Comparison of ENCODE assay signal across 14 cellular contexts in the genomic region with DNA sequence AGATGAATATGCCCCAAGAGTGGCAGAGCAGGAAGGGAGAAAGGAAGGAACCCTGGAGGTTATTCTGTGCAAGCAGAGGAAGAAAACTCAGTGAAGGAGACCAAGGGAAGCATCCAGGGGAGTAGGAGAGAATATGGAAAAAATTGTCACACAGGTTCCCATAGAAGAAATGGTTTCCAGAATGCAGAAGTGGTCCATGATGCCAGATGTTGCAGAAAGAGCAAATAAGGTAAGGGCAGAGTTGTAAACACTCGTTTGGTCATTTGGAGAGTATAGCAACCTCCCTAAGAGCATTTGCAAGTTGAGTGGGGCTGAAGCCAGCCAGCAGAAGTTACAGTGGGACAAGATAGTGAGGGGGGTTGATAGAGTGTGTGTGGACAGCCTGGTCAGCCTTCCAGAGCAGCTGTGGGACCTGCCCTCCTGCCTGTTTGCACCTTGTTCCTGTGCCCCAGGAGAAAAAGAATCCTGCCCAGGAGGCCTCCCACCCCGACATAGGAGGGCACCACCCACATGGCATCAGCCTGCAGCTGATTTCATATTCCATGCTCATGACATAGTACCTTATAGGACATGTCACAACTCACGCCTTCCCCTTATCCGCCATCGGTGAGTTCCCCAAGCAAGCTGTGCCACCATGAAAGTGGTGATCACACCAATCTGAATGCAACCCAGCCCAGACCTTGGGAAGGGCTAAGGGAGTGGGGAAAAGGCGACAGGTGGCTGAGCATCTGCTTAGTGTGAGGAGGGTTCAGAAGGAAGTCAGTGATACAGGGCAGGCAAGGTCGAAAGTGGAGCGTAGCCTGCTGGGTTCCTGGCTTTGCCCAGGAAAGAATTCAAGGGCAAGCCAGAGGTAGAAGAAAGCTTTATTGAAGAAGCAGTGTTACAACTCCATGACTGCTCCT. TPM values are rescaled to one million over a fixed set of nuclear protein-coding genes. Genes with fewer than 3 reads are reported as not detected.
"Had no signal": no experiment of that assay in that cellular context is flagged by ENCODE, and none has a peak within 500 bp of the region (broad histone marks: within the 10 kb centered on the region; RNA-seq: fewer than 3 reads in every experiment).

No MANE protein-coding gene starts in this region.

- H3K27ac ChIP-seq: thyroid gland had no signal

- H3K4me3 Mint-ChIP-seq: activated naive CD4-positive, alpha-beta T cell treated with anti-CD3 and anti-CD28 coated beads, Interleukin-2, amount 50 U/mL, for 24 hours; stimulated activated naive B cell treated with anti-CD40 and anti-IgM and Interleukin-4, amounts not matched to agents 10 μg/mL and 1 μg/mL and 100 μg/mL, for 72 hours had no signal

- H3K4me1 ChIP-seq: thyroid gland had no signal

- H3K27me3 Mint-ChIP-seq: activated naive CD4-positive, alpha-beta T cell treated with anti-CD3 and anti-CD28 coated beads, Interleukin-2, amount 50 U/mL, for 24 hours; stimulated activated naive B cell treated with anti-CD40 and anti-IgM and Interleukin-4, amounts not matched to agents 10 μg/mL and 1 μg/mL and 100 μg/mL, for 72 hours had no signal

- ATAC-seq: naive thymus-derived CD4-positive, alpha-beta T cell; stimulated activated naive B cell treated with anti-CD40 and anti-IgM and Interleukin-4, amounts not matched to agents 10 μg/mL and 1 μg/mL and 100 μg/mL, for 72 hours had no signal

- H3K36me3 ChIP-seq: thyroid gland had no signal

- H3K9me3 ChIP-seq: thyroid gland had no signal

- H3K9me3 Mint-ChIP-seq: activated naive CD4-positive, alpha-beta T cell treated with anti-CD3 and anti-CD28 coated beads, Interleukin-2, amount 50 U/mL, for 24 hours; naive thymus-derived CD4-positive, alpha-beta T cell; stimulated activated naive B cell treated with anti-CD40 and anti-IgM and Interleukin-4, amounts not matched to agents 10 μg/mL and 1 μg/mL and 100 μg/mL, for 72 hours had no signal

- H3K27ac Mint-ChIP-seq: activated naive CD4-positive, alpha-beta T cell treated with anti-CD3 and anti-CD28 coated beads, Interleukin-2, amount 50 U/mL, for 24 hours; stimulated activated naive B cell treated with anti-CD40 and anti-IgM and Interleukin-4, amounts not matched to agents 10 μg/mL and 1 μg/mL and 100 μg/mL, for 72 hours had no signal

- H3K27me3 ChIP-seq: thyroid gland had no signal

- DNase-seq: activated CD4-positive, alpha-beta T cell treated with anti-CD3 and anti-CD28 coated beads, Interleukin-2, amount 50 U/mL, for 4 hours; activated T-cell treated with anti-CD3 and anti-CD28 coated beads for 4 hours; amniotic stem cell; islet precursor cell; naive thymus-derived CD4-positive, alpha-beta T cell; nucleus accumbens; retina; stimulated activated naive B cell treated with anti-CD40 and anti-IgM and Interleukin-4, amounts not matched to agents 10 μg/mL and 1 μg/mL and 100 μg/mL, for 72 hours; thyroid gland had no signal

- FAIRE-seq: colon, endometrium had no signal

- H3K4me3 ChIP-seq: lung, thyroid gland had no signal

RNA-seq across cellular contexts. Expression of a gene that starts 8.2 kb away (rescaled TPM):
- total RNA-seq: cardiac septum had no signal
